Comparison of ENCODE assay signal across 16 cellular contexts in the genomic region with DNA sequence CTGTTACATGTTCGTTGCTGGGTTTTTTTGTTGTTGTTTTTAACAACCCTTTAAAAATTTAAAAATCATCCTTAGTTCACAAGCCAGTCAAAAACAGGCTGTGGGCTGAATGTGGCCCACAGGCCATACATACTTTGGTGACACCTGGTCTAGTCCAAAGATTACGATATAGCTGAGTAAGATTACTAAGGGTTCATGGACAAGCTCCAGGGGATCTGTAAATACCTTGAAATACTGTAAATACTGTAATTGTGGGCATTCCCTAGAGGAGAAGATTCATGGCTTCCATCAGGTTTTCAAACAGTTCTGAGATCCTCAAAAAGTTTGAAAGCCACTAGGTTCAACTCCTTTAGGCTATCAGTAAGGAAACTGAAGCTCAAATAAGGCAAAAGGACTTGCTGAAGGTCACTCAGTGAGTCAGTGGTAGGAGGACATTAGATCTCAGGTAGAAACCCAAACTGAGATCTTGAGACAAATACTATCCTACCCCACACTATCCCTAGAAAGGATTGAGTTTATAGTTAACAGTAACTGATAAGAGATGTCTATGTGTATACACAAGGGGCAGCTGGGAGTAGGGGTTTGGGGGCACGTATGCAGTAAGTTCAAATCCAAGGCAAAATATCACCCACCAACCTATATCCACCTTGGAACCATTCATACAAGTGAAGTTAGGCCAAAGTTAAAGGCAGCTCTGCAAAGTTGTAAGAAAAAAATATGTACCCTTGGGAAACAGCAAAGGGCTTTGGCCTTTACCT. TPM values are rescaled to one million over a fixed set of nuclear protein-coding genes. Genes with fewer than 3 reads are reported as not detected.
DNase-seq lines count a peak whose midpoint lies in the region; ATAC-seq and TF ChIP-seq lines count a peak whose summit lies in the region.
"Had no signal": no experiment of that assay in that cellular context is flagged by ENCODE, and none has a peak within 500 bp of the region (broad histone marks: within the 10 kb centered on the region; RNA-seq: fewer than 3 reads in every experiment).

No MANE protein-coding gene starts in this region.

- peaks cover 10% of the 10 kb centered on the region for H3K79me1 ChIP-seq in mesenchymal stem cell (replicated peaks; ENCODE audit: low read length, poor library complexity, severe bottlenecking)

- H3K9ac ChIP-seq in SU-DHL-6 (ENCODE audit: low read length) (peak overlapping the region; percentile 15; the same call in 1 of the 2 replicates), mesenchymal stem cell (ENCODE audit: low read length) (no peak overlapping the region)

- no peak overlapping the region for H3K14ac ChIP-seq in mesenchymal stem cell (ENCODE audit: low read length in 2 of 2)

- WGBS in mesenchymal stem cell = 100% methylated on average over 1 of the region's 3 CpGs

- H3K79me2 ChIP-seq in SU-DHL-6 (ENCODE audit: insufficient read depth, low read length) = peaks cover 63% of the 10 kb centered on the region

- no peak overlapping the region for H2BK120ac ChIP-seq in mesenchymal stem cell (ENCODE audit: low read depth, low read length)

- no peak overlapping the region for H3K23ac ChIP-seq in mesenchymal stem cell (ENCODE audit: low read length in 2 of 2)

- H2BK15ac ChIP-seq in mesenchymal stem cell (ENCODE audit: low read depth, poor library complexity, severe bottlenecking) = no peak overlapping the region

- no peaks in the 10 kb centered on the region for H4K20me1 ChIP-seq in SU-DHL-6 (ENCODE audit: low read depth, low read length)

- H3K27ac ChIP-seq in right atrium auricular region (no peak overlapping the region), SU-DHL-6 (ENCODE audit: low read depth, low read length) (peak overlapping the region; percentile 79), mesenchymal stem cell (ENCODE audit: low read length, poor library complexity, severe bottlenecking) (peak overlapping the region; percentile 68)
- H3K27ac ChIP-seq: prostate gland, testis had no signal

- intact Hi-C loops in Right ventricle myocardium superior (cut with DNase I) = no loop called here

- ATAC-seq in Right ventricle myocardium superior (ENCODE audit: poor library complexity) = peak; percentile 11
- ATAC-seq in GM19328 (IDR thresholded peaks at IDR 0.05; ENCODE audit: unreplicated experiment) = no peak

- H2AK5ac ChIP-seq in mesenchymal stem cell (ENCODE audit: low read length, severe bottlenecking) = peak overlapping the region; percentile 56

- H3K18ac ChIP-seq in mesenchymal stem cell (ENCODE audit: low read depth in 1 of 2, low read length in 2 of 2) = no peak overlapping the region

- no peak overlapping the region for H2BK12ac ChIP-seq in mesenchymal stem cell (ENCODE audit: low read length in 2 of 2)

- no peak overlapping the region for H3K4ac ChIP-seq in mesenchymal stem cell (ENCODE audit: low read depth in 1 of 2, low read length in 2 of 2)

- DNase-seq in Right ventricle myocardium superior = no peak
- no peak for DNase-seq in right atrium auricular region (ENCODE audit: low spot score)
- DNase-seq in mesenchymal stem cell = no peak
- no peak for DNase-seq in T-helper 2 cell
- no peak for DNase-seq in ACHN
- DNase-seq in DMS153 (lab: John Stamatoyannopoulos, UW) = no peak
- DNase-seq: activated CD4-positive, alpha-beta T cell treated with anti-CD3 and anti-CD28 coated beads for 48 hours; DMS79; H9; heart right ventricle; kidney glomerular epithelial cell; NCI-H748 treated with DMSO at 0.1 percent for 48 hours; testis had no signal

- H3K9me3 ChIP-seq in right atrium auricular region = no peaks in the 10 kb centered on the region
- no peaks in the 10 kb centered on the region for H3K9me3 ChIP-seq in SU-DHL-6 (ENCODE audit: insufficient read depth, low read length)
- no peaks in the 10 kb centered on the region for H3K9me3 ChIP-seq in mesenchymal stem cell (ENCODE audit: control insufficient read depth, low read length)
- H3K9me3 ChIP-seq: heart right ventricle, prostate gland, testis had no signal

- H3K36me3 ChIP-seq in right atrium auricular region (peaks cover 34% of the 10 kb centered on the region), SU-DHL-6 (ENCODE audit: low read length) (peaks cover 43% of the 10 kb centered on the region), mesenchymal stem cell (ENCODE audit: control insufficient read depth in 1 of 2, insufficient read depth in 2 of 2, low read depth in 1 of 2, low read length in 2 of 2) (peaks cover 3 to 77% of the 10 kb centered on the region in 2 experiments)
- H3K36me3 ChIP-seq: prostate gland had no signal

- H3K27me3 ChIP-seq in right atrium auricular region (no peaks in the 10 kb centered on the region), SU-DHL-6 (ENCODE audit: low read length) (no peaks in the 10 kb centered on the region), mesenchymal stem cell (ENCODE audit: control insufficient read depth in 1 of 2, insufficient read depth in 1 of 2, low read length in 2 of 2) (no peaks in the 10 kb centered on the region)
- H3K27me3 ChIP-seq: heart right ventricle, testis had no signal

- peaks cover 0 to 60% of the 10 kb centered on the region in 2 donors for H3K4me1 ChIP-seq in right atrium auricular region
- H3K4me1 ChIP-seq in mesenchymal stem cell (ENCODE audit: control insufficient read depth, insufficient read depth, low read depth, low read length) = peaks cover 1% of the 10 kb centered on the region
- H3K4me1 ChIP-seq: prostate gland had no signal

- no peak overlapping the region for H4K8ac ChIP-seq in mesenchymal stem cell (ENCODE audit: low read length)

- TF ChIP-seq CTCF in right atrium auricular region (IDR thresholded peaks at IDR 0.05) (no peak), SU-DHL-6 (IDR thresholded peaks at IDR 0.05; ENCODE audit: insufficient read depth, low read length, poor library complexity, severe bottlenecking) (no peak)

- H3K4me3 ChIP-seq in right atrium auricular region = no peak overlapping the region
- H3K4me3 ChIP-seq in SU-DHL-6 (ENCODE audit: insufficient read depth, low read length, poor library complexity, severe bottlenecking) = no peak overlapping the region
- no peak overlapping the region for H3K4me3 ChIP-seq in mesenchymal stem cell (ENCODE audit: insufficient read depth in 1 of 2, low read depth in 1 of 2, low read length in 2 of 2)
- H3K4me3 ChIP-seq: heart right ventricle, prostate gland, testis had no signal

- in situ Hi-C loops in ACHN (cut with HindIII; ENCODE audit: low pct_ligation_motif_present, low pct_unique_long_range_greater_than_20kb, low sequenced_read_pairs) = no loop called here

- H4K91ac ChIP-seq in mesenchymal stem cell (ENCODE audit: low read length) = no peak overlapping the region

- peak overlapping the region; percentile 53 for H3K4me2 ChIP-seq in SU-DHL-6 (ENCODE audit: low read depth, low read length, poor library complexity, severe bottlenecking)
- no peak overlapping the region for H3K4me2 ChIP-seq in mesenchymal stem cell (ENCODE audit: low read length, poor library complexity, severe bottlenecking)

- H3K9me2 ChIP-seq in SU-DHL-6 (replicated peaks; ENCODE audit: insufficient read depth, low read length) = no peaks in the 10 kb centered on the region

- no peak overlapping the region for H2AFZ ChIP-seq in SU-DHL-6 (ENCODE audit: low read depth, low read length, severe bottlenecking)
- H2AFZ ChIP-seq in mesenchymal stem cell (ENCODE audit: low read depth, low read length) = no peak overlapping the region

- no peak overlapping the region for H2BK5ac ChIP-seq in mesenchymal stem cell (ENCODE audit: low read depth, low read length, poor library complexity, severe bottlenecking)

- H3F3A ChIP-seq in SU-DHL-6 (ENCODE audit: insufficient read depth) = peaks cover 70% of the 10 kb centered on the region

RNA-seq across cellular contexts. Expression of gene RAB14, which starts 17.8 kb away (rescaled TPM):
- total RNA-seq in Right ventricle myocardium superior (53.3 TPM), right atrium auricular region (10 to 100 TPM; 26.8 to 27.8 TPM)
- 40.1 TPM for polyA plus RNA-seq in mesenchymal stem cell (2013, experiment 1 of 2)
- 41.9 TPM for polyA plus RNA-seq in mesenchymal stem cell (2013, experiment 2 of 2)

Comparison
In these comparisons a context has a peak if more than half of its experiments do, and no peak if none do; other contexts are left out.
1. H3K27ac ChIP-seq: peak in SU-DHL-6 (single experiment) and mesenchymal stem cell (single experiment); none in right atrium auricular region (0 of 2).